1 cellular context compared by ENCODE assay signal in genomic region chr17:7183433-7184090, GRCh38.
TF ChIP-seq lines count a peak whose summit lies in the region.

No MANE protein-coding gene starts in this region.

TF ChIP-seq in HepG2, 621 proteins besides CTCF, POLR2A, EP300 and RAD21:
- TF ChIP-seq ZNF614 (CRISPR knock-in tag; IDR thresholded peaks at IDR 0.05; ENCODE audit: borderline replicate concordance) (0 out of 2 replicates have a peak, but pooled peaks have one; percentile 9), ZNF12 (CRISPR knock-in tag; IDR thresholded peaks at IDR 0.05) (no peak), ZNF691 (CRISPR knock-in tag; IDR thresholded peaks at IDR 0.05; ENCODE audit: borderline replicate concordance, low read depth) (no peak), HMG20A (CRISPR knock-in tag; IDR thresholded peaks at IDR 0.05; ENCODE audit: borderline replicate concordance) (no peak), HOMEZ (CRISPR knock-in tag; IDR thresholded peaks at IDR 0.05; ENCODE audit: low read depth) (0 out of 2 replicates have a peak, but pooled peaks have one; percentile 31), MYC (CRISPR knock-in tag; IDR thresholded peaks at IDR 0.05; ENCODE audit: borderline replicate concordance) (no peak), GFI1 (CRISPR knock-in tag; IDR thresholded peaks at IDR 0.05; ENCODE audit: borderline replicate concordance) (0 out of 2 replicates have a peak, but pooled peaks have one; percentile 11), HNF1B (CRISPR knock-in tag; IDR thresholded peaks at IDR 0.05) (no peak), KAT8 (CRISPR knock-in tag; IDR thresholded peaks at IDR 0.05) (no peak), ZKSCAN8 (CRISPR knock-in tag; IDR thresholded peaks at IDR 0.05; ENCODE audit: borderline replicate concordance) (0 out of 2 replicates have a peak, but pooled peaks have one; percentile 29), NKX3-1 (CRISPR knock-in tag; IDR thresholded peaks at IDR 0.05) (no peak), ZMAT3 (CRISPR knock-in tag; conservative IDR thresholded peaks at IDR 0.05) (0 out of 2 replicates have a peak, but pooled peaks have one; percentile 10), PCBP1 (IDR thresholded peaks at IDR 0.05; ENCODE audit: borderline replicate concordance, low read depth, low read length) (no peak), ZNF710 (CRISPR knock-in tag; IDR thresholded peaks at IDR 0.05; ENCODE audit: borderline replicate concordance) (no peak), ZNF501 (CRISPR knock-in tag; IDR thresholded peaks at IDR 0.05) (0 out of 2 replicates have a peak, but pooled peaks have one; percentile 16), NAIF1 (CRISPR knock-in tag; IDR thresholded peaks at IDR 0.05; ENCODE audit: borderline replicate concordance) (0 out of 2 replicates have a peak, but pooled peaks have one; percentile 16), ZNF280D (CRISPR knock-in tag; IDR thresholded peaks at IDR 0.05) (peak; percentile 25; the same call in 1 of the 2 replicates), LCORL (IDR thresholded peaks at IDR 0.05) (no peak), LCORL (CRISPR knock-in tag; IDR thresholded peaks at IDR 0.05) (peak; percentile 12; the same call in 1 of the 2 replicates), SYNCRIP (IDR thresholded peaks at IDR 0.05; ENCODE audit: insufficient read depth, low read depth, low read length) (no peak), NR2C2 (CRISPR knock-in tag; IDR thresholded peaks at IDR 0.05; ENCODE audit: borderline replicate concordance) (0 out of 2 replicates have a peak, but pooled peaks have one; percentile 19)
